Comparison of ENCODE assay signal across 9 cellular contexts in genomic region chr3:79497447-79498111, GRCh38.
DNase-seq lines count a peak whose midpoint lies in the region; ATAC-seq, FAIRE-seq and TF ChIP-seq lines count a peak whose summit lies in the region.
"Had no signal": no experiment of that assay in that cellular context is flagged by ENCODE, and none has a peak within 500 bp of the region (broad histone marks: within the 10 kb centered on the region; RNA-seq: fewer than 3 reads in every experiment).

No MANE protein-coding gene starts in this region.

- intact Hi-C loops in K562 (cut with micrococcal nuclease) = loop anchor here (5.0 kb wide), 1 partner anchor 840 kb away; no protein-coding TSS in a partner anchor
- intact Hi-C loops in lower leg skin (cut with DNase I; ENCODE audit: low total_unique reads) = no loop called here

- H3K4me1 ChIP-seq in K562 (replicated peaks in 1 of 2; ENCODE audit: control insufficient read depth in 2 of 2, insufficient read depth in 2 of 2, low read length in 2 of 2) = no peaks in the 10 kb centered on the region

- FAIRE-seq in K562 (lab: Jason Lieb, UNC) = no peak

- no peaks in the 10 kb centered on the region for H3K9me3 ChIP-seq in K562 (replicated peaks; ENCODE audit: control insufficient read depth, insufficient read depth, low read depth, low read length)
- H3K9me3 ChIP-seq: neutrophil had no signal

- in situ Hi-C loops in K562 (cut with MboI) = loop anchor here (25.0 kb wide), 1 partner anchor 835 kb away; no protein-coding TSS in a partner anchor

- H2AFZ ChIP-seq in K562 (ENCODE audit: low read depth, low read length) = no peak overlapping the region

- no peak for DNase-seq in GM12864 (ENCODE audit: low read depth)
- DNase-seq in HuH-7 (ENCODE audit: low spot score) = peak; percentile 20
- DNase-seq in K562 (ENCODE audit: extremely low read depth in 1 of 4, low spot score in 3 of 4) = peak; percentile 7 to 12 (median 8)
- peak; percentile 30 for DNase-seq in myocyte (ENCODE audit: low read depth)
- DNase-seq in GF-D8 (lab: John Stamatoyannopoulos, UW) = no peak
- DNase-seq in DMS79 (lab: John Stamatoyannopoulos, UW) = no peak
- no peak for DNase-seq in lower leg skin (ENCODE audit: low spot score in 2 of 2)
- DNase-seq in dedifferentiated amniotic fluid mesenchymal stem cell (ENCODE audit: extremely low spot score) = no peak

- no TSS peak for BruUV-seq in K562 (replicated peaks; lab: Mats Ljungman, UMichigan)

- no peaks in the 10 kb centered on the region for H3K27me3 ChIP-seq in K562 (ENCODE audit: control insufficient read depth in 2 of 2, insufficient read depth in 2 of 2, low read length in 2 of 2)
- H3K27me3 ChIP-seq: neutrophil had no signal

- peak; percentile 39 for TF ChIP-seq CTCF in GM12864 (IDR thresholded peaks at IDR 0.05; ENCODE audit: low read depth, low read length, missing control alignments)
- TF ChIP-seq CTCF in K562 (IDR thresholded peaks at IDR 0.05 in 2 of 3, conservative IDR thresholded peaks at IDR 0.05 in 1 of 3; ENCODE audit: insufficient read depth in 2 of 3, low read depth in 1 of 3, low read length in 3 of 3) = peak in 1 of 3 experiments; percentile 46; a peak in 3 of 6 replicates
- TF ChIP-seq CTCF in lower leg skin (IDR thresholded peaks at IDR 0.05) = no peak

- no peak overlapping the region for H3K4me2 ChIP-seq in K562 (ENCODE audit: insufficient read depth, low read length)

- no peak overlapping the region for H3K27ac ChIP-seq in K562 (ENCODE audit: extremely low read depth, low read depth, low read length)
- H3K27ac ChIP-seq: neutrophil had no signal

- no peaks in the 10 kb centered on the region for H4K20me1 ChIP-seq in K562 (replicated peaks; ENCODE audit: control insufficient read depth, insufficient read depth, low read length)

- no peaks in the 10 kb centered on the region for H3K79me2 ChIP-seq in K562 (ENCODE audit: control insufficient read depth, insufficient read depth, low read length)

- peak in 1 of 2 experiments; percentile 34; a peak in 3 of 4 replicates for TF ChIP-seq RAD21 in K562 (CRISPR knock-in tag; conservative IDR thresholded peaks at IDR 0.05 in 1 of 2, IDR thresholded peaks at IDR 0.05 in 1 of 2)

- whole genome bisulfite sequencing in K562 (ENCODE audit: insufficient coverage, low coverage, missing lambda C conversion rate) = 3% methylated on average over 7 of the region's 7 CpGs
- WGBS in lower leg skin, 2 donors = 30 to 31% methylated on average over 7 of the region's 7 CpGs

- H3K4me3 ChIP-seq in GM12864 (ENCODE audit: low read depth, low read length) = no peak overlapping the region
- no peak overlapping the region for H3K4me3 ChIP-seq in K562
- no peak overlapping the region for H3K4me3 ChIP-seq in lower leg skin (ENCODE audit: low read depth, poor library complexity, severe bottlenecking)

- H3K36me3 ChIP-seq in K562 (ENCODE audit: control insufficient read depth, insufficient read depth, low read length) = no peaks in the 10 kb centered on the region
- H3K36me3 ChIP-seq: neutrophil had no signal

- no peak for TF ChIP-seq POLR2A in K562 (conservative IDR thresholded peaks at IDR 0.05)
- TF ChIP-seq POLR2A in lower leg skin (IDR thresholded peaks at IDR 0.05) = no peak

- H3K9me1 ChIP-seq in K562 (ENCODE audit: control insufficient read depth, insufficient read depth, low read length) = no peaks in the 10 kb centered on the region

- CTCF ChIA-PET in K562 (lab: Yijun Ruan, JAX; ENCODE audit: low intra/inter-chr PET ratio) = no interaction called here

- TF ChIP-seq EP300 in K562 (IDR thresholded peaks at IDR 0.05; ENCODE audit: low read length) = no peak

- no peak for ATAC-seq in K562

- H3K9ac ChIP-seq in K562 (ENCODE audit: insufficient read depth in 1 of 2, low read depth in 2 of 2, low read length in 2 of 2) = no peak overlapping the region

- POLR2A ChIA-PET in K562 (lab: Yijun Ruan, JAX) = no interaction called here

TF ChIP-seq in K562, 482 proteins besides CTCF, POLR2A, EP300 and RAD21:
- TF ChIP-seq RBM14 (IDR thresholded peaks at IDR 0.05; ENCODE audit: borderline replicate concordance, insufficient read depth, low read depth, low read length) (no peak), ETV5 (CRISPR knock-in tag; IDR thresholded peaks at IDR 0.05; ENCODE audit: low read depth) (no peak), FOXJ2 (tag; IDR thresholded peaks at IDR 0.05) (no peak), ZNF224 (CRISPR knock-in tag; IDR thresholded peaks at IDR 0.05) (no peak), MAFF (IDR thresholded peaks at IDR 0.05; ENCODE audit: low read length) (peak; percentile 70), TCFL5 (CRISPR knock-in tag; conservative IDR thresholded peaks at IDR 0.05) (no peak), MLX (CRISPR knock-in tag; conservative IDR thresholded peaks at IDR 0.05) (no peak), MAFK (IDR thresholded peaks at IDR 0.05; ENCODE audit: low read length) (peak; percentile 79), CHCHD3 (CRISPR knock-in tag; IDR thresholded peaks at IDR 0.05) (no peak), C11orf30 (IDR thresholded peaks at IDR 0.05; ENCODE audit: low read depth) (peak; percentile 44; the same call in 1 of the 2 replicates), SETDB1 (IDR thresholded peaks at IDR 0.05; ENCODE audit: low read length) (no peak), LEF1 (IDR thresholded peaks at IDR 0.05) (no peak), RNF219 (CRISPR knock-in tag; IDR thresholded peaks at IDR 0.05) (no peak), ZNF395 (CRISPR knock-in tag; IDR thresholded peaks at IDR 0.05) (no peak), THAP12 (CRISPR knock-in tag; IDR thresholded peaks at IDR 0.05) (no peak), HDGF (IDR thresholded peaks at IDR 0.05) (no peak), TAF15 (IDR thresholded peaks at IDR 0.05; ENCODE audit: low read depth, low read length) (no peak), GABPA (tag; conservative IDR thresholded peaks at IDR 0.05; ENCODE audit: low read depth) (no peak), ZNF324 (CRISPR knock-in tag; IDR thresholded peaks at IDR 0.05) (no peak), ZNF316 (IDR thresholded peaks at IDR 0.05) (peak; percentile 78), PPARD (CRISPR knock-in tag; IDR thresholded peaks at IDR 0.05) (no peak), RFX7 (CRISPR knock-in tag; IDR thresholded peaks at IDR 0.05) (no peak), NCOA2 (IDR thresholded peaks at IDR 0.05; ENCODE audit: partially characterized antibody in 2 of 2) (no peak), NR2C1 (IDR thresholded peaks at IDR 0.05) (no peak), NR2C1 (tag; IDR thresholded peaks at IDR 0.05) (no peak), KHSRP (IDR thresholded peaks at IDR 0.05) (no peak), ZBTB1 (CRISPR knock-in tag; IDR thresholded peaks at IDR 0.05; ENCODE audit: borderline replicate concordance, low read depth) (no peak)

Comparison
In these comparisons a context has a peak if more than half of its experiments do, and no peak if none do; other contexts are left out.
1. DNase-seq: peak in HuH-7 (single experiment), K562 (4 of 4) and myocyte (single experiment); none in GM12864 (single experiment), GF-D8 (single experiment), DMS79 (single experiment), lower leg skin (0 of 2) and dedifferentiated amniotic fluid mesenchymal stem cell (single experiment).